Comparison of ENCODE assay signal across 8 cellular contexts in the genomic region with DNA sequence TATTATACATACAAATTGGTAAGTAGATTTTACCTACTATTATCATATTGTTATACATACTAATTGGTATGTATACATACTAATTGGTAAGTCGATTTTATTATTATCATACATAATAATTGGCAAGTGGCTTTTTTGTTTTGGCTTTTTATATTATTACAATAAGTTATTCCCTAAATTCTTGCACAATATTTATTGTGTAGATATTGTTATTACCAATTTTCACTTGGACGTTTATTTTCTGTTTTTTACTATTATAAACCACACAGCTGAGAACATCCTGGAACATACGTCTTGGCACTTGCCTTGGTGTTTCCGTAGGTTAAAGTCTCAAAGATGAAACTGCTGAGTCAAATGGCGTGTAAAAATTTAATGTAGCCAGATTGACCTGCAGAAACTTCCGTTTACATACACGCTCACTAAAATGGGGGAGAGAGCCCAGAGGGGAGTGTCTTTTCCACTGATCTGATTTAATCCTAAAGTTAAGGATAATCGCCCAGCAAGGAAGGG. TPM values are rescaled to one million over a fixed set of nuclear protein-coding genes. Genes with fewer than 3 reads are reported as not detected.
DNase-seq lines count a peak whose midpoint lies in the region; ATAC-seq and TF ChIP-seq lines count a peak whose summit lies in the region.

No MANE protein-coding gene starts in this region.

- H3K4me3 ChIP-seq in ACC112 (ENCODE audit: low read depth, low read length), result peak overlapping the region; percentile 94
- H3K4me3 ChIP-seq in MM.1S (ENCODE audit: low read length), result peak overlapping the region; percentile 83
- H3K4me3 ChIP-seq in naive thymus-derived CD4-positive, alpha-beta T cell (ENCODE audit: low read length), result peak overlapping the region; percentile 88

- TF ChIP-seq CTCF in MM.1S (IDR thresholded peaks at IDR 0.05; ENCODE audit: low read length) (no peak), chondrocyte (IDR thresholded peaks at IDR 0.05) (no peak)

- no peaks in the 10 kb centered on the region for H4K20me1 ChIP-seq in MM.1S (ENCODE audit: insufficient read depth, low read length)

- CTCF ChIA-PET in naive thymus-derived CD4-positive, alpha-beta T cell (lab: Charles Lee), result interaction anchor here (0.7 to 5.5 kb wide), 10 partner anchors 11 to 200 kb away, joined by 3 to 67 read pairs (median 4); partner anchors contain the start of gene PHOSPHO1

- H2AFZ ChIP-seq in ACC112 (ENCODE audit: low read length, unreplicated experiment), result peak overlapping the region; percentile 86
- peak overlapping the region; percentile 90 for H2AFZ ChIP-seq in MM.1S (ENCODE audit: low read length)

- H3K36me3 ChIP-seq in ACC112 (ENCODE audit: insufficient read depth, low read length), result no peaks in the 10 kb centered on the region
- no peaks in the 10 kb centered on the region for H3K36me3 ChIP-seq in MM.1S (replicated peaks; ENCODE audit: insufficient read depth, low read length)
- peaks cover 0 to 4% (median 0%) of the 10 kb centered on the region in 3 experiments for H3K36me3 ChIP-seq in naive thymus-derived CD4-positive, alpha-beta T cell (ENCODE audit: control insufficient read depth in 2 of 3, insufficient read depth in 3 of 3, low read length in 3 of 3)

- no peaks in the 10 kb centered on the region for H3K9me2 ChIP-seq in MM.1S (replicated peaks; ENCODE audit: insufficient read depth, low read length)

- POLR2A ChIA-PET in naive thymus-derived CD4-positive, alpha-beta T cell (lab: Charles Lee), result interaction anchor here (0.6 to 14.4 kb wide), 6 partner anchors 10 to 1960 kb away, joined by 4 to 237 read pairs (median 10); partner anchors contain the start of genes ABI3, GNGT2, PHOSPHO1 and ZNF652

- peaks cover 16% of the 10 kb centered on the region for H3K4me1 Mint-ChIP-seq in chondrocyte (ENCODE audit: low read depth)
- peaks cover 16 to 54% (median 27%) of the 10 kb centered on the region in 7 donors for H3K4me1 Mint-ChIP-seq in naive thymus-derived CD4-positive, alpha-beta T cell

- peaks cover 19% of the 10 kb centered on the region for H3F3A ChIP-seq in MM.1S (ENCODE audit: insufficient read depth, low read length)

- H3K4me3 Mint-ChIP-seq in chondrocyte (ENCODE audit: unreplicated experiment), result peak overlapping the region; percentile 86
- H3K4me3 Mint-ChIP-seq in naive thymus-derived CD4-positive, alpha-beta T cell, result peak overlapping the region; percentile 84 to 98 (median 95)

- no peaks in the 10 kb centered on the region for H3K9me3 ChIP-seq in MM.1S (replicated peaks; ENCODE audit: insufficient read depth, low read length)
- H3K9me3 ChIP-seq in naive thymus-derived CD4-positive, alpha-beta T cell (ENCODE audit: control insufficient read depth in 2 of 3, low read length in 3 of 3), result no peaks in the 10 kb centered on the region

- intact Hi-C loops in naive thymus-derived CD4-positive, alpha-beta T cell (cut with micrococcal nuclease), result loop anchor here (5.0 to 10.0 kb wide), 6 partner anchors 171 to 1144 kb away; partner anchors contain the start of genes CBX1 (in 1 of the 2), NFE2L1 (in 1 of the 2), SNX11 (in 1 of the 2) and SPOP (in 1 of the 2)
- intact Hi-C loops in posterior cingulate gyrus (cut with DNase I), result loop anchor here (5.0 kb wide), 1 partner anchor 36 kb away; no protein-coding TSS in a partner anchor

- no peaks in the 10 kb centered on the region for H3K9me3 Mint-ChIP-seq in chondrocyte (ENCODE audit: low read depth)
- peaks cover 0 to 15% (median 0%) of the 10 kb centered on the region in 11 donors for H3K9me3 Mint-ChIP-seq in naive thymus-derived CD4-positive, alpha-beta T cell

- H3K27me3 ChIP-seq in ACC112 (ENCODE audit: insufficient read depth, low read length), result no peaks in the 10 kb centered on the region
- no peaks in the 10 kb centered on the region for H3K27me3 ChIP-seq in MM.1S (replicated peaks; ENCODE audit: insufficient read depth, low read length)
- H3K27me3 ChIP-seq in naive thymus-derived CD4-positive, alpha-beta T cell (ENCODE audit: control insufficient read depth in 2 of 2, insufficient read depth in 2 of 2, low read length in 2 of 2), result no peaks in the 10 kb centered on the region

- peak overlapping the region; percentile 97 for H3K9ac ChIP-seq in MM.1S (ENCODE audit: low read length)

- DNase-seq in MM.1S, result peak; percentile 84
- no peak for DNase-seq in chondrocyte (ENCODE audit: low spot score)
- DNase-seq in naive thymus-derived CD4-positive, alpha-beta T cell, result no peak
- no peak for DNase-seq in NCI-H2081 (lab: John Stamatoyannopoulos, UW)
- DNase-seq in COLO829 (ENCODE audit: low spot score), result no peak
- DNase-seq in posterior cingulate gyrus, result no peak

- peak overlapping the region; percentile 88 for H3K4me2 ChIP-seq in MM.1S (ENCODE audit: low read depth, low read length)

- H3K27ac Mint-ChIP-seq in chondrocyte (ENCODE audit: unreplicated experiment), result peak overlapping the region; percentile 99
- H3K27ac Mint-ChIP-seq in naive thymus-derived CD4-positive, alpha-beta T cell, result peak overlapping the region; percentile 96 to 99 (median 98)

- no peaks in the 10 kb centered on the region for H3K36me3 Mint-ChIP-seq in chondrocyte (ENCODE audit: low read depth)
- H3K36me3 Mint-ChIP-seq in naive thymus-derived CD4-positive, alpha-beta T cell, result no peaks in the 10 kb centered on the region

- H3K27me3 Mint-ChIP-seq in chondrocyte (ENCODE audit: low read depth), result no peaks in the 10 kb centered on the region
- peaks cover 0 to 6% (median 0%) of the 10 kb centered on the region in 5 donors for H3K27me3 Mint-ChIP-seq in naive thymus-derived CD4-positive, alpha-beta T cell

- H3K27ac ChIP-seq in ACC112 (ENCODE audit: low read depth, low read length) (peak overlapping the region; percentile 91), MM.1S (ENCODE audit: low read length) (peak overlapping the region; percentile 97)
- peak overlapping the region; percentile 87 for H3K27ac ChIP-seq in naive thymus-derived CD4-positive, alpha-beta T cell (ENCODE audit: low read depth, low read length)

- no peaks in the 10 kb centered on the region for H3K79me2 ChIP-seq in ACC112 (ENCODE audit: control insufficient read depth, insufficient read depth, low read length, unreplicated experiment)
- H3K79me2 ChIP-seq in MM.1S (ENCODE audit: low read length), result no peaks in the 10 kb centered on the region

- ATAC-seq in GM19395 (IDR thresholded peaks at IDR 0.05; ENCODE audit: unreplicated experiment), result peak; percentile 18
- no peak for ATAC-seq in naive thymus-derived CD4-positive, alpha-beta T cell

- H3K4me1 ChIP-seq in ACC112 (ENCODE audit: control insufficient read depth, insufficient read depth, low read length, unreplicated experiment) (no peaks in the 10 kb centered on the region), MM.1S (ENCODE audit: low read length) (no peaks in the 10 kb centered on the region)
- H3K4me1 ChIP-seq in naive thymus-derived CD4-positive, alpha-beta T cell (ENCODE audit: control insufficient read depth in 2 of 2, insufficient read depth in 2 of 2, low read length in 2 of 2), result peaks cover 6% of the 10 kb centered on the region in 2 donors

RNA-seq across cellular contexts. Expression of gene GNGT2, which starts 18.9 kb away (rescaled TPM):
- not detected in 3 replicates for total RNA-seq in chondrocyte
- 10 to 100 TPM in 2 of 5 experiments, 1 to 10 TPM in 3; 2.8 to 16.9 (median 5.1) TPM for total RNA-seq in naive thymus-derived CD4-positive, alpha-beta T cell
- polyA plus RNA-seq in naive thymus-derived CD4-positive, alpha-beta T cell, result 10 to 100 TPM in 1 of 2 donors, 1 to 10 TPM in 1; 8.3 to 11.7 TPM

RNA-seq across cellular contexts. Expression of gene ABI3, which starts 19.0 kb away (rescaled TPM):
- not detected in 3 replicates for total RNA-seq in chondrocyte
- 10 to 100 TPM in 3 of 5 experiments, 1 to 10 TPM in 2; 8.2 to 57.8 (median 11.0) TPM for total RNA-seq in naive thymus-derived CD4-positive, alpha-beta T cell
- polyA plus RNA-seq in naive thymus-derived CD4-positive, alpha-beta T cell, result 10 to 100 TPM; 15.0 to 21.8 TPM

RNA-seq across cellular contexts. Expression of gene PHOSPHO1, which starts 39.1 kb away (rescaled TPM):
- total RNA-seq in chondrocyte, result 0.36 TPM in 1 of 3 replicates, not detected in the others
- under 1 TPM in 1 of 5 experiments, not detected in 4; 0.17 TPM for total RNA-seq in naive thymus-derived CD4-positive, alpha-beta T cell
- polyA plus RNA-seq in naive thymus-derived CD4-positive, alpha-beta T cell, result under 1 TPM; 0.46 to 0.99 TPM

RNA-seq across cellular contexts. Expression of gene B4GALNT2, which starts 58.9 kb away (rescaled TPM):
- total RNA-seq in chondrocyte, result 0.07 TPM in 1 of 3 replicates, not detected in the others
- total RNA-seq in naive thymus-derived CD4-positive, alpha-beta T cell, result under 1 TPM in 4 of 5 experiments, not detected in 1; 0.03 to 0.05 (median 0.05) TPM
- not detected for polyA plus RNA-seq in naive thymus-derived CD4-positive, alpha-beta T cell
